In genomic region chr1:28518000-28518744, GRCh38 we compare ENCODE assay signal across 8 cellular contexts. TPM values are rescaled to one million over a fixed set of nuclear protein-coding genes. Genes with fewer than 3 reads are reported as not detected.
DNase-seq lines count a peak whose midpoint lies in the region; ATAC-seq lines count a peak whose summit lies in the region.

No MANE protein-coding gene starts in this region.

- H2BK5ac ChIP-seq in mesendoderm (ENCODE audit: low read length), result peak overlapping the region; percentile 87

- POLR2A ChIA-PET in CD8-positive, alpha-beta memory T cell (lab: Charles Lee), result interaction anchor here (0.7 to 2.7 kb wide), 4 partner anchors 10 to 63 kb away, joined by 5 to 11 read pairs (median 7); partner anchors contain the start of genes RCC1 and TRNAU1AP

- peak overlapping the region; percentile 98 for H3K9ac ChIP-seq in mesendoderm (ENCODE audit: low read length)

- DNase-seq in CD8-positive, alpha-beta memory T cell, result peak; percentile 79 to 90 (median 83)
- peak; percentile 94 for DNase-seq in NCI-H82 (lab: John Stamatoyannopoulos, UW)
- DNase-seq in activated CD8-positive, alpha-beta memory T cell treated with anti-CD3 and anti-CD28 coated beads for 1 hour (ENCODE audit: extremely low read depth in 1 of 2, low read depth in 1 of 2), result peak; percentile 65 to 79
- peak; percentile 76 to 80 (median 77) for DNase-seq in effector memory CD4-positive, alpha-beta T cell
- DNase-seq in mesendoderm, result peak; percentile 95
- DNase-seq in stimulated activated CD8-positive, alpha-beta memory T cell treated with anti-CD3 and anti-CD28 coated beads, Interleukin-15, amount 100 ng/mL, for 1 hour (ENCODE audit: low read depth), result peak; percentile 80

- H3K27ac Mint-ChIP-seq in CD8-positive, alpha-beta memory T cell, result peak overlapping the region; percentile 76 to 94 (median 87)

- H2BK120ac ChIP-seq in mesendoderm (ENCODE audit: low read depth, low read length), result no peak overlapping the region

- peak; percentile 69 for ATAC-seq in GM19395 (IDR thresholded peaks at IDR 0.05; ENCODE audit: unreplicated experiment)
- peak; percentile 71 for ATAC-seq in HG03565 (IDR thresholded peaks at IDR 0.05; ENCODE audit: unreplicated experiment)

- peak overlapping the region; percentile 99 for H2AK5ac ChIP-seq in mesendoderm (ENCODE audit: low read length)

- peak overlapping the region; percentile 78 for H3K4me3 ChIP-seq in CD8-positive, alpha-beta memory T cell (ENCODE audit: low read length)
- peak overlapping the region; percentile 75 for H3K4me3 ChIP-seq in effector memory CD4-positive, alpha-beta T cell (ENCODE audit: insufficient read depth, low read depth, low read length, poor library complexity, severe bottlenecking)
- H3K4me3 ChIP-seq in mesendoderm (ENCODE audit: low read length), result peak overlapping the region; percentile 82

- H3K27ac ChIP-seq in CD8-positive, alpha-beta memory T cell (ENCODE audit: low read depth, low read length), result peak overlapping the region; percentile 75
- peak overlapping the region; percentile 66 for H3K27ac ChIP-seq in effector memory CD4-positive, alpha-beta T cell (ENCODE audit: insufficient read depth, low read length, poor library complexity, severe bottlenecking)
- H3K27ac ChIP-seq in mesendoderm (ENCODE audit: low read depth, low read length), result peak overlapping the region; percentile 97

- peak overlapping the region; percentile 99 for H3K23ac ChIP-seq in mesendoderm (ENCODE audit: low read length)

- H3K79me2 ChIP-seq in mesendoderm (ENCODE audit: control insufficient read depth, insufficient read depth, low read length), result peaks cover 38% of the 10 kb centered on the region

- peak overlapping the region; percentile 97 for H3K4me2 ChIP-seq in mesendoderm (ENCODE audit: low read length)

- H3K9me3 ChIP-seq in CD8-positive, alpha-beta memory T cell (ENCODE audit: low read length), result no peaks in the 10 kb centered on the region
- no peaks in the 10 kb centered on the region for H3K9me3 ChIP-seq in effector memory CD4-positive, alpha-beta T cell (ENCODE audit: control insufficient read depth, low read length)

- peaks cover 26 to 28% (median 27%) of the 10 kb centered on the region in 3 donors for H3K4me1 Mint-ChIP-seq in CD8-positive, alpha-beta memory T cell

- H3K27me3 ChIP-seq in CD8-positive, alpha-beta memory T cell (ENCODE audit: insufficient read depth, low read length, poor library complexity, severe bottlenecking), result no peaks in the 10 kb centered on the region
- H3K27me3 ChIP-seq in effector memory CD4-positive, alpha-beta T cell (replicated peaks; ENCODE audit: control insufficient read depth, insufficient read depth, low read length, poor library complexity, severe bottlenecking), result no peaks in the 10 kb centered on the region
- no peaks in the 10 kb centered on the region for H3K27me3 ChIP-seq in mesendoderm (ENCODE audit: insufficient read depth, low read length, poor library complexity)

- CTCF ChIA-PET in CD8-positive, alpha-beta memory T cell (lab: Charles Lee), result interaction anchor here (0.6 to 3.4 kb wide), 6 partner anchors 9 to 158 kb away, joined by 3 to 16 read pairs (median 4); partner anchors contain the start of gene TRNAU1AP

- peaks cover 14% of the 10 kb centered on the region for H3K79me1 ChIP-seq in mesendoderm (ENCODE audit: low read length)

- peak overlapping the region; percentile 84 to 96 (median 89) for H3K4me3 Mint-ChIP-seq in CD8-positive, alpha-beta memory T cell

- H4K5ac ChIP-seq in mesendoderm (ENCODE audit: low read length), result no peak overlapping the region

- no peaks in the 10 kb centered on the region for H3K9me3 Mint-ChIP-seq in CD8-positive, alpha-beta memory T cell

- H3K56ac ChIP-seq in mesendoderm (ENCODE audit: low read length), result peak overlapping the region; percentile 99

- peak overlapping the region; percentile 94 for H3K18ac ChIP-seq in mesendoderm (ENCODE audit: low read length)

- H3K4me1 ChIP-seq in CD8-positive, alpha-beta memory T cell (ENCODE audit: insufficient read depth, low read length), result peaks cover 18% of the 10 kb centered on the region
- H3K4me1 ChIP-seq in effector memory CD4-positive, alpha-beta T cell (ENCODE audit: control insufficient read depth, insufficient read depth, low read length, poor library complexity, severe bottlenecking), result peaks cover 9% of the 10 kb centered on the region
- peaks cover 5% of the 10 kb centered on the region for H3K4me1 ChIP-seq in mesendoderm (ENCODE audit: control insufficient read depth, low read depth, low read length)

- H4K8ac ChIP-seq in mesendoderm (ENCODE audit: low read depth, low read length), result peak overlapping the region; percentile 97

- peaks cover 5% of the 10 kb centered on the region for H3K36me3 ChIP-seq in CD8-positive, alpha-beta memory T cell (ENCODE audit: insufficient read depth, low read length)
- H3K36me3 ChIP-seq in effector memory CD4-positive, alpha-beta T cell (ENCODE audit: control insufficient read depth, insufficient read depth, low read length), result peaks cover 6% of the 10 kb centered on the region
- H3K36me3 ChIP-seq in mesendoderm (ENCODE audit: control insufficient read depth, insufficient read depth, low read length), result no peaks in the 10 kb centered on the region

- H2BK15ac ChIP-seq in mesendoderm (replicated peaks; ENCODE audit: low read depth), result no peak overlapping the region

- H3K4ac ChIP-seq in mesendoderm (ENCODE audit: low read depth, low read length), result peak overlapping the region; percentile 98

- peaks cover 0 to 24% (median 2%) of the 10 kb centered on the region in 3 donors for H3K36me3 Mint-ChIP-seq in CD8-positive, alpha-beta memory T cell

- no CpG with 5 or more reads among the region's 92 CpGs for WGBS in mesendoderm (ENCODE audit: extremely low coverage, insufficient coverage, low lambda C conversion rate)

- peaks cover 0 to 3% of the 10 kb centered on the region in 2 donors for H3K27me3 Mint-ChIP-seq in CD8-positive, alpha-beta memory T cell

RNA-seq across cellular contexts. Expression of gene RCC1, which starts 12.3 kb away (rescaled TPM):
- total RNA-seq in CD8-positive, alpha-beta memory T cell, result 100 to 1,000 TPM; 115 to 116 TPM
- polyA plus RNA-seq in CD8-positive, alpha-beta memory T cell, result 14.0 TPM
- 84.3 TPM for polyA plus RNA-seq in mesendoderm (2013, experiment 1 of 2)
- polyA plus RNA-seq in mesendoderm (2013, experiment 2 of 2), result 84.2 TPM

RNA-seq across cellular contexts. Expression of gene TRNAU1AP, which starts 34.7 kb away (rescaled TPM):
- total RNA-seq in CD8-positive, alpha-beta memory T cell, result 10 to 100 TPM; 46.0 to 49.6 TPM
- polyA plus RNA-seq in CD8-positive, alpha-beta memory T cell, result 26.6 TPM
- polyA plus RNA-seq in mesendoderm (2013, experiment 1 of 2), result 20.8 TPM
- 23.7 TPM for polyA plus RNA-seq in mesendoderm (2013, experiment 2 of 2)

Comparison
In these comparisons a context has a peak if more than half of its experiments do, and no peak if none do; other contexts are left out.
1. Peak in every context shown above with its lines: DNase-seq, ATAC-seq, H3K4me3 ChIP-seq and H3K27ac ChIP-seq.